13 cellular contexts compared by ENCODE assay signal in the genomic region with DNA sequence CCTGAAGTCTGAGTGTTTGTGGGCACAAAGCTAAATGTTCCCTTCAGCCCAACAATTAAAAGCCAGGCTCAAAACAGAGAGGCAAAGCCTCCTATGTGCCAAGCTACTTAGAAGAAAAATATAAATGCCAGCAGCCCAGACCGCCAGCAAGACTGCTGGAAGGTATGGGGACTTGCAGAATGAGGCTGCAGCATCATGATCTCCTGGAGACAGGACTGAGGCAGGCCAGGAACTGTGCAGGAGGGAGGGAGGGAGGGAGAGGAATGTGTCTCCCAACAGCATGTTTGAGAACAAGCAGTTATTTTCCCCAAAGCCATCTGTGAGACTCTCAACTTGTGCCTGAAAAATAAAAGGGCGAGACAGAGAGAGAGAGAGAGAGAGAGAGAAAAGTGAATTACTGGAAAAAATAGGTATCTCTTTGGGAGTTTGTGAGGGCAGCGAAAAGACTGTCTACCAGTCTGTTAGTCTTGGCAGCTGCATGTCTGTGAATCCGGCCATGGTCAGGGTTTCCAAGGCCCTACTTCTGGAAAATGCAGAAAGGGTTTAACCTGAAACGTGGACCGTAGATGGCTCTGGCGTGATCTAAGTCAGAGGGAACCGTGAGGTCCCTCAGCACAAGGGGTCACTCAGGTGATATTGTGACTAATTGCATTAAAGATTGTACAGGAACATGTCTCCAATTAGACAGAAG.
DNase-seq lines count a peak whose midpoint lies in the region; ATAC-seq, FAIRE-seq and TF ChIP-seq lines count a peak whose summit lies in the region.
"Had no signal": no experiment of that assay in that cellular context is flagged by ENCODE, and none has a peak within 500 bp of the region (broad histone marks: within the 10 kb centered on the region; RNA-seq: fewer than 3 reads in every experiment).

No MANE protein-coding gene starts in this region.

- FAIRE-seq in keratinocyte (lab: Jason Lieb, UNC), result no peak

- no peaks in the 10 kb centered on the region for H3K4me1 Mint-ChIP-seq in activated CD4-positive, alpha-beta memory T cell treated with anti-CD3 and anti-CD28 coated beads for 36 hours (ENCODE audit: low read depth)

- H3K9me1 ChIP-seq in keratinocyte (ENCODE audit: control insufficient read depth, extremely low read depth, insufficient read depth, low read length), result peaks cover 3% of the 10 kb centered on the region

- H3K79me2 ChIP-seq in HCT116 (ENCODE audit: insufficient read depth, low read length) (no peaks in the 10 kb centered on the region), keratinocyte (ENCODE audit: control insufficient read depth, insufficient read depth, low read length) (no peaks in the 10 kb centered on the region)

- no peak overlapping the region for H3K9ac ChIP-seq in HCT116 (ENCODE audit: low read length)
- H3K9ac ChIP-seq in adipocyte (ENCODE audit: low read length), result no peak overlapping the region
- no peak overlapping the region for H3K9ac ChIP-seq in keratinocyte (ENCODE audit: control insufficient read depth, extremely low read depth, insufficient read depth, low read length)

- no TSS peak for BruUV-seq in HCT116 (replicated peaks; lab: Mats Ljungman, UMichigan)

- H4K20me1 ChIP-seq in HCT116 (ENCODE audit: insufficient read depth) (no peaks in the 10 kb centered on the region), keratinocyte (ENCODE audit: control insufficient read depth, extremely low read depth, insufficient read depth, low read length) (no peaks in the 10 kb centered on the region)

- peak; percentile 22; the same call in 1 of the 2 replicates for TF ChIP-seq CTCF in BJ (IDR thresholded peaks at IDR 0.05; ENCODE audit: insufficient read depth, low read depth, low read length)
- no peak for TF ChIP-seq CTCF in HCT116 (IDR thresholded peaks at IDR 0.05 in 2 of 3, conservative IDR thresholded peaks at IDR 0.05 in 1 of 3; ENCODE audit: borderline replicate concordance in 1 of 3, insufficient read depth in 1 of 3, low read depth in 2 of 3, low read length in 2 of 3)
- peak in 2 of 3 experiments; percentile 3 to 11 for TF ChIP-seq CTCF in keratinocyte (optimal IDR thresholded peaks at IDR 0.05 in 1 of 3, IDR thresholded peaks at IDR 0.05 in 1 of 3, conservative IDR thresholded peaks at IDR 0.05 in 1 of 3; ENCODE audit: extremely low read depth in 1 of 3, insufficient read depth in 2 of 3, low read length in 3 of 3)

- H3K27ac ChIP-seq in HCT116 (ENCODE audit: low read depth, low read length) (no peak overlapping the region), keratinocyte (ENCODE audit: control insufficient read depth, insufficient read depth, low read length) (no peak overlapping the region)
- H3K27ac ChIP-seq: C4-2B, neutrophil had no signal

- dilution Hi-C loops in keratinocyte (cut with MboI; ENCODE audit: extremely low pct_ligation_motif_present, low sequenced_read_pairs), result no loop called here

- H3K4me2 ChIP-seq in HCT116 (ENCODE audit: low read length), result no peak overlapping the region
- H3K4me2 ChIP-seq in keratinocyte (ENCODE audit: control insufficient read depth, extremely low read depth, insufficient read depth, low read depth, low read length), result peak overlapping the region; percentile 12

- H3K27me3 ChIP-seq in BJ (ENCODE audit: control insufficient read depth, insufficient read depth, low read length) (no peaks in the 10 kb centered on the region), HCT116 (ENCODE audit: insufficient read depth, low read length) (peaks cover 15% of the 10 kb centered on the region), adipocyte (replicated peaks; ENCODE audit: control insufficient read depth, insufficient read depth, low read length) (no peaks in the 10 kb centered on the region), keratinocyte (ENCODE audit: control insufficient read depth, extremely low read depth, insufficient read depth, low read length) (no peaks in the 10 kb centered on the region)
- H3K27me3 ChIP-seq: neutrophil had no signal

- H3K4me1 ChIP-seq in HCT116 (ENCODE audit: control insufficient read depth in 1 of 2, insufficient read depth in 2 of 2, low read length in 2 of 2) (no peaks in the 10 kb centered on the region), adipocyte (ENCODE audit: control insufficient read depth, insufficient read depth, low read length) (peaks cover 28% of the 10 kb centered on the region), keratinocyte (ENCODE audit: control insufficient read depth, extremely low read depth, insufficient read depth, low read length) (peaks cover 18% of the 10 kb centered on the region)

- no peak overlapping the region for H2AFZ ChIP-seq in HCT116 (ENCODE audit: low read depth, low read length, poor library complexity, severe bottlenecking)
- peak overlapping the region; percentile 27 for H2AFZ ChIP-seq in keratinocyte (ENCODE audit: control insufficient read depth, low read length)

- no peaks in the 10 kb centered on the region for H3K9me3 ChIP-seq in HCT116 (ENCODE audit: control insufficient read depth in 1 of 2, insufficient read depth in 1 of 2, low read depth in 1 of 2, low read length in 2 of 2)
- H3K9me3 ChIP-seq in adipocyte (ENCODE audit: control insufficient read depth, low read length), result peaks cover 11% of the 10 kb centered on the region
- H3K9me3 ChIP-seq in keratinocyte (ENCODE audit: control insufficient read depth, low read depth, low read length), result no peaks in the 10 kb centered on the region
- H3K9me3 ChIP-seq: neutrophil had no signal

- peaks cover 3% of the 10 kb centered on the region for H3K9me3 Mint-ChIP-seq in activated CD4-positive, alpha-beta memory T cell treated with anti-CD3 and anti-CD28 coated beads for 36 hours

- H3K36me3 ChIP-seq in BJ (ENCODE audit: control insufficient read depth, insufficient read depth, low read length), result no peaks in the 10 kb centered on the region
- no peaks in the 10 kb centered on the region for H3K36me3 ChIP-seq in HCT116 (ENCODE audit: control insufficient read depth in 1 of 2, insufficient read depth in 2 of 2, low read length in 2 of 2)
- no peaks in the 10 kb centered on the region for H3K36me3 ChIP-seq in adipocyte (ENCODE audit: control insufficient read depth, insufficient read depth, low read length, severe bottlenecking)
- H3K36me3 ChIP-seq in keratinocyte (ENCODE audit: control insufficient read depth in 2 of 2, extremely low read depth in 1 of 2, insufficient read depth in 2 of 2, low read length in 2 of 2), result no peaks in the 10 kb centered on the region
- H3K36me3 ChIP-seq: neutrophil had no signal

- H3K4me3 Mint-ChIP-seq in activated CD4-positive, alpha-beta memory T cell treated with anti-CD3 and anti-CD28 coated beads for 36 hours, result no peak overlapping the region

- no peaks in the 10 kb centered on the region for H3K9me2 ChIP-seq in HCT116 (ENCODE audit: insufficient read depth)

- no peak for DNase-seq in BJ (ENCODE audit: low read depth)
- no peak for DNase-seq in HCT116 (ENCODE audit: low read depth, low spot score)
- peak; percentile 35 for DNase-seq in adipocyte (ENCODE audit: low read depth)
- no peak for DNase-seq in keratinocyte (ENCODE audit: low read depth, low spot score)
- DNase-seq in DMS153 (lab: John Stamatoyannopoulos, UW), result no peak
- no peak for DNase-seq in activated CD4-positive, alpha-beta memory T cell treated with anti-CD3 and anti-CD28 coated beads for 36 hours
- no peak for DNase-seq in activated T-cell treated with anti-CD3 and anti-CD28 coated beads, Interleukin-2, amount 50 U/mL, for 48 hours
- DNase-seq: activated T-cell treated with anti-CD3 and anti-CD28 coated beads, Interleukin-2, amount 50 U/mL, for 1 hour; NCI-H187 treated with DMSO at 0.1 percent for 48 hours; stimulated activated CD4-positive, alpha-beta T cell treated with anti-CD3 and anti-CD28 coated beads, Interleukin-4, amount 100 ng/mL, for 1 hour had no signal

- no peaks in the 10 kb centered on the region for H3K36me3 Mint-ChIP-seq in activated CD4-positive, alpha-beta memory T cell treated with anti-CD3 and anti-CD28 coated beads for 36 hours

- TF ChIP-seq POLR2A in HCT116 (IDR thresholded peaks at IDR 0.05; ENCODE audit: borderline replicate concordance, extremely low read depth, insufficient read depth, insufficient read length), result no peak

- RAD21 ChIA-PET in HCT116 (lab: Charles Lee; ENCODE audit: low non-redundant PET in 1 of 2, low total read pairs in 2 of 2, uncharacterized antibody in 2 of 2, unreplicated experiment in 2 of 2), result interaction anchor here in 1 of 2 experiments (0.7 to 0.9 kb wide), 2 partner anchors 33 to 1836 kb away, joined by 3 to 5 read pairs; no protein-coding TSS in a partner anchor

- POLR2A ChIA-PET in BJ (lab: Charles Lee), result no interaction called here
- POLR2A ChIA-PET in HCT116 (lab: Charles Lee), result no interaction called here
- POLR2A ChIA-PET in activated CD4-positive, alpha-beta memory T cell treated with anti-CD3 and anti-CD28 coated beads for 36 hours (lab: Charles Lee), result no interaction called here

- CTCF ChIA-PET in BJ (lab: Yijun Ruan, JAX) (interaction anchor here (0.8 to 2.4 kb wide), 21 partner anchors 9 to 325 kb away, joined by 3 to 8 read pairs (median 3); no protein-coding TSS in a partner anchor), HCT116 (lab: Charles Lee) (interaction anchor here (0.7 to 2.4 kb wide), 21 partner anchors 8 to 767 kb away, joined by 3 to 19 read pairs (median 4); no protein-coding TSS in a partner anchor)
- CTCF ChIA-PET in activated CD4-positive, alpha-beta memory T cell treated with anti-CD3 and anti-CD28 coated beads for 36 hours (lab: Charles Lee), result interaction anchor here (1.0 to 1.5 kb wide), 4 partner anchors 150 to 253 kb away, joined by 3 read pairs; no protein-coding TSS in a partner anchor

- ATAC-seq in HCT116 (peak; percentile 36; the same call in 1 of the 2 replicates), HG02610 (IDR thresholded peaks at IDR 0.05; ENCODE audit: unreplicated experiment) (no peak)

- H3K27ac Mint-ChIP-seq in activated CD4-positive, alpha-beta memory T cell treated with anti-CD3 and anti-CD28 coated beads for 36 hours, result no peak overlapping the region

- no peak for TF ChIP-seq RAD21 in HCT116 (IDR thresholded peaks at IDR 0.05; ENCODE audit: low read depth)

- H3K4me3 ChIP-seq in BJ (ENCODE audit: low read depth, low read length) (no peak overlapping the region), HCT116 (replicated peaks in 1 of 2; ENCODE audit: low read depth in 1 of 2, low read length in 2 of 2) (no peak overlapping the region), adipocyte (ENCODE audit: low read length) (no peak overlapping the region), keratinocyte (ENCODE audit: control insufficient read depth in 2 of 3, extremely low read depth in 1 of 3, insufficient read depth in 2 of 3, low read depth in 1 of 3, low read length in 3 of 3) (no peak overlapping the region)

- intact Hi-C loops in HCT116 (cut with micrococcal nuclease), result loop anchor here (1.0 to 5.0 kb wide), 2 partner anchors 189 to 255 kb away; no protein-coding TSS in a partner anchor
- intact Hi-C loops in activated CD4-positive, alpha-beta memory T cell treated with anti-CD3 and anti-CD28 coated beads for 36 hours (cut with micrococcal nuclease), result loop anchor here (5.0 kb wide), 2 partner anchors 189 to 254 kb away; no protein-coding TSS in a partner anchor

- no peaks in the 10 kb centered on the region for H3K27me3 Mint-ChIP-seq in activated CD4-positive, alpha-beta memory T cell treated with anti-CD3 and anti-CD28 coated beads for 36 hours

Comparison
In these comparisons a context has a peak if more than half of its experiments do, and no peak if none do; other contexts are left out.
1. CTCF ChIP-seq: peak in BJ (single experiment) and keratinocyte (2 of 3); none in HCT116 (0 of 3).